ENCODE assay signal across 9 cellular contexts in genomic region chr15:76057332-76058000, GRCh38. TPM values are rescaled to one million over a fixed set of nuclear protein-coding genes. Genes with fewer than 3 reads are reported as not detected.
DNase-seq lines count a peak whose midpoint lies in the region; ATAC-seq and TF ChIP-seq lines count a peak whose summit lies in the region.
"Had no signal": no experiment of that assay in that cellular context is flagged by ENCODE, and none has a peak within 500 bp of the region (broad histone marks: within the 10 kb centered on the region; RNA-seq: fewer than 3 reads in every experiment).

No MANE protein-coding gene starts in this region.

- no peak overlapping the region for H2BK5ac ChIP-seq in H9 (ENCODE audit: insufficient read length, low read length)

- peaks cover 45% of the 10 kb centered on the region for H3K27me3 ChIP-seq in cardiac muscle cell
- no peaks in the 10 kb centered on the region for H3K27me3 ChIP-seq in H9 (ENCODE audit: insufficient read depth, low read length)

- no peak overlapping the region for H2AK5ac ChIP-seq in H9 (ENCODE audit: insufficient read length, low read length)

- no peak overlapping the region for H2BK12ac ChIP-seq in H9 (ENCODE audit: insufficient read length, low read depth, low read length)

- peak overlapping the region; percentile 96 for H2AFZ ChIP-seq in H9 (ENCODE audit: low read length)

- no peaks in the 10 kb centered on the region for H4K20me1 ChIP-seq in H9 (ENCODE audit: control insufficient read depth, insufficient read depth, insufficient read length)

- H3K9me3 Mint-ChIP-seq in H9: no peaks in the 10 kb centered on the region

- no CpG with 5 or more reads among the region's 7 CpGs for WGBS in H9 (ENCODE audit: extremely low coverage, insufficient read length, low lambda C conversion rate)

- no peak for ATAC-seq in left cardiac atrium

- H3K36me3 ChIP-seq in cardiac muscle cell: no peaks in the 10 kb centered on the region

- H3K56ac ChIP-seq in H9 (ENCODE audit: insufficient read length, low read depth, low read length): no peak overlapping the region

- TF ChIP-seq CTCF in cardiac muscle cell (IDR thresholded peaks at IDR 0.05; ENCODE audit: low read depth, low read length) (peak; percentile 82), H9 (conservative IDR thresholded peaks at IDR 0.05) (peak; percentile 78), fibroblast of villous mesenchyme (IDR thresholded peaks at IDR 0.05; ENCODE audit: insufficient read depth, low read depth, low read length) (peak; percentile 84)

- H4K5ac ChIP-seq in H9 (ENCODE audit: insufficient read length, low read depth, low read length): no peak overlapping the region

- no peak overlapping the region for H3T11ph ChIP-seq in H9 (ENCODE audit: low read length)

- H3K79me1 ChIP-seq in H9 (ENCODE audit: insufficient read depth, low read depth, low read length, poor library complexity, severe bottlenecking): no peaks in the 10 kb centered on the region

- H3K9ac ChIP-seq in H9 (ENCODE audit: extremely low read depth, insufficient read length, low read length): no peak overlapping the region

- peaks cover 39% of the 10 kb centered on the region for H3K27me3 Mint-ChIP-seq in H9 (ENCODE audit: low read depth)

- H3K9me3 ChIP-seq in cardiac muscle cell (ENCODE audit: low read depth) (no peaks in the 10 kb centered on the region), H9 (ENCODE audit: control insufficient read depth, low read depth, low read length) (no peaks in the 10 kb centered on the region)

- H3K18ac ChIP-seq in H9 (ENCODE audit: insufficient read length, low read depth, low read length): no peak overlapping the region

- H3K4me1 ChIP-seq in cardiac muscle cell (ENCODE audit: low read depth): peaks cover 10% of the 10 kb centered on the region
- H3K4me1 ChIP-seq in H9 (ENCODE audit: insufficient read depth, low read length): peaks cover 3% of the 10 kb centered on the region; the same call in 1 of the 2 replicates

- H3K23me2 ChIP-seq in H9 (ENCODE audit: insufficient read length, low read depth, low read length, poor library complexity, severe bottlenecking): peaks cover 8% of the 10 kb centered on the region

- H4K8ac ChIP-seq in H9 (replicated peaks; ENCODE audit: insufficient read length, low read depth, low read length): no peak overlapping the region

- H3K4me1 Mint-ChIP-seq in H9: peaks cover 19 to 24% of the 10 kb centered on the region in 2 experiments

- H3K27ac ChIP-seq in cardiac muscle cell (no peak overlapping the region), H9 (ENCODE audit: insufficient read length, low read depth, low read length) (no peak overlapping the region)

- no peak overlapping the region for H2BK20ac ChIP-seq in H9 (ENCODE audit: low read depth, low read length, poor library complexity, severe bottlenecking)

- H3K27ac Mint-ChIP-seq in H9: no peak overlapping the region

- H4K91ac ChIP-seq in H9 (ENCODE audit: insufficient read length, low read depth, low read length): no peak overlapping the region

- no peak overlapping the region for H3K4me3 ChIP-seq in cardiac muscle cell
- no peak overlapping the region for H3K4me3 ChIP-seq in fibroblast of villous mesenchyme (ENCODE audit: low read depth, low read length)

- H2BK120ac ChIP-seq in H9 (ENCODE audit: low read depth, low read length, poor library complexity, severe bottlenecking): no peak overlapping the region

- intact Hi-C loops in left cardiac atrium (cut with DNase I): loop anchor here in 1 of 2 donors (5.0 kb wide), 1 partner anchor 80 kb away; no protein-coding TSS in a partner anchor

- no peak overlapping the region for H3K4me3 Mint-ChIP-seq in H9

- no peak overlapping the region for H3K4me2 ChIP-seq in H9 (ENCODE audit: insufficient read depth, insufficient read length, low read length)

- H3K23ac ChIP-seq in H9 (ENCODE audit: insufficient read length, low read depth, low read length): no peak overlapping the region

- no peak overlapping the region for H2BK15ac ChIP-seq in H9 (ENCODE audit: low read depth, low read length)

- no peak overlapping the region for H3K14ac ChIP-seq in H9 (ENCODE audit: insufficient read depth, low read length)

- no peak overlapping the region for H3K4ac ChIP-seq in H9 (ENCODE audit: low read depth, low read length)

- no peaks in the 10 kb centered on the region for H3K36me3 Mint-ChIP-seq in H9 (ENCODE audit: insufficient read depth in 1 of 3, low read depth in 3 of 3)

- peak; percentile 57 to 61 for DNase-seq in cardiac muscle cell (ENCODE audit: low read depth in 1 of 2, low spot score in 1 of 2)
- DNase-seq in left cardiac atrium: no peak
- DNase-seq in H9: no peak
- DNase-seq in NCI-H1694 treated with DMSO at 0.1 percent for 48 hours (lab: John Stamatoyannopoulos, UW): peak; percentile 30
- peak; percentile 60 for DNase-seq in activated CD8-positive, alpha-beta memory T cell treated with anti-CD3 and anti-CD28 coated beads for 24 hours
- peak; percentile 49 for DNase-seq in fibroblast of villous mesenchyme (ENCODE audit: low read depth)
- peak; percentile 60 for DNase-seq in retina
- DNase-seq in iPS-NIHi7 (ENCODE audit: extremely low spot score): no peak

- H3K79me2 ChIP-seq in H9 (ENCODE audit: insufficient read depth, low read length): no peaks in the 10 kb centered on the region

RNA-seq across cellular contexts. Expression of gene TMEM266, which starts 2.3 kb away (rescaled TPM):
- 0.74 and 1.5 TPM in 2 replicates for total RNA-seq in cardiac muscle cell
- 0.10 and 0.12 TPM in 2 replicates for polyA plus RNA-seq in cardiac muscle cell
- total RNA-seq in left cardiac atrium: under 1 TPM; 0.12 to 0.29 TPM
- 0.55 and 0.81 TPM in 2 replicates for total RNA-seq in H9 (2021)
- under 0.01 TPM in 1 of 2 replicates, not detected in the other for total RNA-seq in fibroblast of villous mesenchyme
- total RNA-seq: left colon had no signal

RNA-seq across cellular contexts. Expression of gene NRG4, which starts 45.2 kb away (rescaled TPM):
- total RNA-seq in cardiac muscle cell (0.21 and 1.2 TPM in 2 replicates), left cardiac atrium (under 1 TPM in 1 of 2 donors, not detected in 1; 0.29 TPM), H9 (2021) (not detected in 2 replicates), fibroblast of villous mesenchyme (under 0.01 TPM in 2 replicates)
- polyA plus RNA-seq in cardiac muscle cell: 0.06 and 0.15 TPM in 2 replicates

Comparison
In these comparisons a context has a peak if more than half of its experiments do, and no peak if none do; other contexts are left out.
1. DNase-seq: peak in cardiac muscle cell (2 of 2), NCI-H1694 treated with DMSO at 0.1 percent for 48 hours (single experiment), activated CD8-positive, alpha-beta memory T cell treated with anti-CD3 and anti-CD28 coated beads for 24 hours (single experiment), fibroblast of villous mesenchyme (single experiment) and retina (single experiment); none in left cardiac atrium (single experiment), H9 (single experiment) and iPS-NIHi7 (single experiment).
2. Peak in every context shown above with its lines, with median percentiles within 50 percentile points of each other: CTCF ChIP-seq.